17 cellular contexts compared by ENCODE assay signal in genomic region chr12:51381226-51382079, GRCh38. TPM values are rescaled to one million over a fixed set of nuclear protein-coding genes. Genes with fewer than 3 reads are reported as not detected.
DNase-seq lines count a peak whose midpoint lies in the region; TF ChIP-seq lines count a peak whose summit lies in the region.
"Had no signal": no experiment of that assay in that cellular context is flagged by ENCODE, and none has a peak within 500 bp of the region (broad histone marks: within the 10 kb centered on the region; RNA-seq: fewer than 3 reads in every experiment).

No MANE protein-coding gene starts in this region.

- peaks cover 4% of the 10 kb centered on the region; the same call in 1 of the 2 replicates for H3K36me3 ChIP-seq in Loucy (ENCODE audit: insufficient read depth, low read length)
- H3K36me3 ChIP-seq in osteoblast (ENCODE audit: insufficient read depth, low read length): no peaks in the 10 kb centered on the region
- H3K36me3 ChIP-seq: breast epithelium, right lobe of liver had no signal

- no peaks in the 10 kb centered on the region for H3K9me3 ChIP-seq in Loucy (ENCODE audit: insufficient read depth, low read depth, low read length)
- H3K9me3 ChIP-seq in osteoblast (ENCODE audit: low read depth, low read length): no peaks in the 10 kb centered on the region
- H3K9me3 ChIP-seq: breast epithelium, right lobe of liver, suprapubic skin had no signal

- H3K27ac ChIP-seq in osteoblast (ENCODE audit: low read depth, low read length): no peak overlapping the region
- H3K27ac ChIP-seq in coronary artery: no peak overlapping the region
- H3K27ac ChIP-seq: right lobe of liver, suprapubic skin had no signal

- H3K4me1 ChIP-seq in Loucy (ENCODE audit: insufficient read depth, low read length, poor library complexity, severe bottlenecking) (peaks cover 77% of the 10 kb centered on the region), osteoblast (ENCODE audit: insufficient read depth, low read length) (no peaks in the 10 kb centered on the region)
- H3K4me1 ChIP-seq: breast epithelium, right lobe of liver had no signal

- H4K20me1 ChIP-seq in Loucy (ENCODE audit: insufficient read depth, low read length, poor library complexity, severe bottlenecking): no peaks in the 10 kb centered on the region
- no peaks in the 10 kb centered on the region for H4K20me1 ChIP-seq in osteoblast (ENCODE audit: insufficient read depth, low read length)

- DNase-seq in NCI-H1105 treated with DMSO at 0.1 percent for 48 hours (lab: John Stamatoyannopoulos, UW): peak; percentile 67
- no peak for DNase-seq in NCI-H1105 (lab: John Stamatoyannopoulos, UW)
- DNase-seq in astrocyte of the hippocampus (ENCODE audit: low read depth, low spot score): peak; percentile 72
- DNase-seq in osteoblast (ENCODE audit: insufficient read length, low spot score, missing footprints): peak; percentile 52
- no peak for DNase-seq in coronary artery (ENCODE audit: low spot score)
- DNase-seq in iPS-NIHi11 (ENCODE audit: low spot score): no peak
- DNase-seq in H4 (ENCODE audit: low spot score): no peak
- DNase-seq: 8988T, DMS 273 treated with DMSO at 0.1 percent for 48 hours, KBM-7, NCI-H446 treated with DMSO at 0.1 percent for 48 hours, right lobe of liver had no signal

- H3K27me3 ChIP-seq in Loucy (ENCODE audit: insufficient read depth, low read length, poor library complexity, severe bottlenecking) (no peaks in the 10 kb centered on the region), osteoblast (ENCODE audit: insufficient read depth, low read length) (no peaks in the 10 kb centered on the region)
- H3K27me3 ChIP-seq: breast epithelium, right lobe of liver, suprapubic skin had no signal

- TF ChIP-seq CTCF in Loucy (conservative IDR thresholded peaks at IDR 0.05; ENCODE audit: low read length): no peak
- no peak for TF ChIP-seq CTCF in osteoblast (IDR thresholded peaks at IDR 0.05; ENCODE audit: extremely low read depth, low read depth, low read length)
- TF ChIP-seq CTCF in coronary artery (IDR thresholded peaks at IDR 0.05): no peak

- no peaks in the 10 kb centered on the region for H3K9me2 ChIP-seq in Loucy (replicated peaks; ENCODE audit: low read depth, low read length)

- no peak overlapping the region for H3K9ac ChIP-seq in Loucy (ENCODE audit: low read depth, low read length, poor library complexity, severe bottlenecking)

- peaks cover 5% of the 10 kb centered on the region; the same call in 1 of the 2 replicates for H3F3A ChIP-seq in Loucy (ENCODE audit: low read depth)

- H3K79me2 ChIP-seq in Loucy (ENCODE audit: insufficient read depth, low read length) (peaks cover 12% of the 10 kb centered on the region; the same call in 1 of the 2 replicates), osteoblast (ENCODE audit: insufficient read depth, low read length) (no peaks in the 10 kb centered on the region)

- H3K4me2 ChIP-seq in Loucy (ENCODE audit: low read depth, low read length, poor library complexity, severe bottlenecking): peak overlapping the region; percentile 75
- H3K4me2 ChIP-seq in osteoblast (ENCODE audit: insufficient read depth, low read length): no peak overlapping the region

- H3K4me3 ChIP-seq in Loucy (ENCODE audit: low read length, poor library complexity, severe bottlenecking): no peak overlapping the region
- H3K4me3 ChIP-seq in osteoblast (ENCODE audit: insufficient read depth, low read length): no peak overlapping the region
- H3K4me3 ChIP-seq in coronary artery: no peak overlapping the region
- H3K4me3 ChIP-seq: breast epithelium, GM12878, right lobe of liver, suprapubic skin had no signal

- no peak overlapping the region for H2AFZ ChIP-seq in Loucy (ENCODE audit: low read length)
- H2AFZ ChIP-seq in osteoblast (ENCODE audit: low read length): no peak overlapping the region

RNA-seq across cellular contexts. Expression of gene GALNT6, which starts 9.8 kb away (rescaled TPM):
- 7.1 and 9.8 TPM in 2 replicates for total RNA-seq in osteoblast
- 0.06 TPM in 1 of 2 replicates, not detected in the other for total RNA-seq in H4 (2014; rRNA removed; shearing (Covaris generic))

RNA-seq across cellular contexts. Expression of gene CELA1, which starts 35.0 kb away (rescaled TPM):
- total RNA-seq in osteoblast: not detected in 2 replicates
- total RNA-seq in H4 (2014; rRNA removed; shearing (Covaris generic)): not detected in 2 replicates
- total RNA-seq: breast epithelium, GM12878, mucosa of gallbladder, right lobe of liver, suprapubic skin had no signal

RNA-seq across cellular contexts. Expression of gene SLC4A8, which starts 43.2 kb away (rescaled TPM):
- total RNA-seq in osteoblast: 1.2 and 2.9 TPM in 2 replicates
- 2.1 and 2.6 TPM in 2 replicates for total RNA-seq in H4 (2014; rRNA removed; shearing (Covaris generic))

RNA-seq across cellular contexts. Expression of gene BIN2, which starts 57.5 kb away (rescaled TPM):
- total RNA-seq in osteoblast: under 0.01 TPM in 1 of 2 replicates, not detected in the other
- total RNA-seq in H4 (2014; rRNA removed; shearing (Covaris generic)): not detected in 2 replicates

Comparison
In these comparisons a context has a peak if more than half of its experiments do, and no peak if none do; other contexts are left out.
1. DNase-seq: peak in NCI-H1105 treated with DMSO at 0.1 percent for 48 hours (single experiment), astrocyte of the hippocampus (single experiment) and osteoblast (single experiment); none in NCI-H1105 (single experiment), coronary artery (single experiment), iPS-NIHi11 (single experiment) and H4 (single experiment).